8 cellular contexts compared by ENCODE assay signal in the genomic region with DNA sequence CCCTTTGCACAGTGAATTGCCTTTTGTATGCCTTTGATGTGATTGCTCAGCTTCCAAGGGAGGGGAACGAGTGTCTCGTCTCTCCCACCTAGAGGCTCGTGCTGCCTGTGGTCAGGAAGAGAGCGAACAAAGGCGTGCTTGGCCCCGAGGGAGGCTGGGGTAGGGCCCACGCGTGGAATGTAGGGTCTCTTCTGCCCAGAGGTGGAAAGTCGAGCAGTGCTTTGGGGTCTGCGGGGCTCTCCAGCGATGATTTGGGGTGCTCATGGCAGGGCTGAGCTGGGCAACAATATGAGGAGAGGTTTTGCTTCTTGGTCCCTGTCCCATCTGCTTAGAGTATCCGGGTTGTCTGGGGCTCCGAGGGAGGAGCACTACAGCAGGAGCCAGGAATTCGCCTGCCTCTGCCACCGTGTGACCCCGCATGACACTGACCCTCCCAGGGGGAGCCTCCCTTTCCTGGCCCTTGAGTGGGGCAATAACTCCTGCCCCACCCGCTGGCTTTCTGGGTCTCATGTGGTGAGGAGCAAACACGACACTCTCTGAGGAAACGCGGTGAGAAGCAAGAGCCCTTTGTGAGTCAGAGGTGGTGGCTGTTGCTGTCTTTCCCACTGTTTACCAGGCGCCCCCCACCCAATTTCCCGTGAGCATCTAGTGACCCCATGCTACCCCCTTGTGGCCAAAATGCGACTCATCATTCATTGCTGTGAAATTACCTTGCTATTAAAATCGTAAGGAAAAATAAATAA. TPM values are rescaled to one million over a fixed set of nuclear protein-coding genes. Genes with fewer than 3 reads are reported as not detected.
DNase-seq lines count a peak whose midpoint lies in the region; ATAC-seq lines count a peak whose summit lies in the region.

No MANE protein-coding gene starts in this region.

- H3K36me3 ChIP-seq in ES-I3 (ENCODE audit: insufficient read depth, low read length) = no peaks in the 10 kb centered on the region

- H3K4me1 ChIP-seq in ES-I3 (ENCODE audit: insufficient read depth, low read length) = peaks cover 19% of the 10 kb centered on the region

- in situ Hi-C loops in ACHN (cut with HindIII; ENCODE audit: low pct_ligation_motif_present, low pct_unique_long_range_greater_than_20kb, low sequenced_read_pairs) = no loop called here

- H3K9me3 ChIP-seq in ES-I3 (ENCODE audit: control insufficient read depth, insufficient read depth, low read length) = no peaks in the 10 kb centered on the region

- peak; percentile 38 for DNase-seq in NCI-H2029 (lab: John Stamatoyannopoulos, UW)
- DNase-seq in activated CD4-positive, alpha-beta T cell treated with anti-CD3 and anti-CD28 coated beads, Interleukin-2, amount 50 U/mL, for 1 hour = peak; percentile 80
- DNase-seq in dermis blood vessel endothelial cell = peak; percentile 71
- DNase-seq in medulla oblongata (ENCODE audit: extremely low spot score) = peak; percentile 69
- peak; percentile 50 for DNase-seq in stimulated activated CD8-positive, alpha-beta memory T cell treated with anti-CD3 and anti-CD28 coated beads, Interleukin-12 subunit alpha, Interleukin-12 subunit beta, amount 100 ng/mL, for 1 hour (ENCODE audit: low read depth)
- DNase-seq in ACHN = no peak

- H3K9ac ChIP-seq in ES-I3 (ENCODE audit: low read depth, low read length) = peak overlapping the region; percentile 36; the same call in 1 of the 2 replicates

- no peak for ATAC-seq in GM18861 (IDR thresholded peaks at IDR 0.05; ENCODE audit: unreplicated experiment)

RNA-seq across cellular contexts. Expression of a gene that starts 29.6 kb away (rescaled TPM):
- total RNA-seq in dermis blood vessel endothelial cell = 87.8 and 195 TPM in 2 replicates
